21 cellular contexts compared by ENCODE assay signal in genomic region chr12:132872073-132872855, GRCh38. TPM values are rescaled to one million over a fixed set of nuclear protein-coding genes. Genes with fewer than 3 reads are reported as not detected.
A peak's percentile ranks its signal among the peaks of the same experiment; 100 is the strongest.
DNase-seq lines count a peak whose midpoint lies in the region; ATAC-seq, FAIRE-seq and TF ChIP-seq lines count a peak whose summit lies in the region.
"Had no signal": no experiment of that assay in that cellular context is flagged by ENCODE, and none has a peak within 500 bp of the region (broad histone marks: within the 10 kb centered on the region; RNA-seq: fewer than 3 reads in every experiment).

No MANE protein-coding gene starts in this region.

- no peak overlapping the region for H3K4me3 ChIP-seq in A549
- H3K4me3 ChIP-seq in CD8-positive, alpha-beta T cell (ENCODE audit: low read depth, low read length), result no peak overlapping the region
- no peak overlapping the region for H3K4me3 ChIP-seq in naive thymus-derived CD4-positive, alpha-beta T cell (ENCODE audit: low read length)
- H3K4me3 ChIP-seq: left lung, SK-N-MC, testis had no signal

- TF ChIP-seq EP300 in A549 (IDR thresholded peaks at IDR 0.05), result no peak

- FAIRE-seq in A549 (lab: Jason Lieb, UNC), result no peak
- FAIRE-seq: RCC 7860 had no signal

- peaks cover 11% of the 10 kb centered on the region; the same call in 2 of the 3 replicates for H3K9me3 ChIP-seq in A549
- no peaks in the 10 kb centered on the region for H3K9me3 ChIP-seq in CD8-positive, alpha-beta T cell (ENCODE audit: low read length)
- no peaks in the 10 kb centered on the region for H3K9me3 ChIP-seq in naive thymus-derived CD4-positive, alpha-beta T cell (ENCODE audit: control insufficient read depth in 2 of 3, low read length in 3 of 3)
- H3K9me3 ChIP-seq: Caco-2, left lung, spleen, testis had no signal

- peak; percentile 28 to 30; a peak in 3 of 6 replicates for ATAC-seq in A549
- peak; percentile 55 for ATAC-seq in CD8-positive, alpha-beta T cell
- ATAC-seq in naive thymus-derived CD4-positive, alpha-beta T cell, result peak; percentile 14
- ATAC-seq in HG03442 (IDR thresholded peaks at IDR 0.05; ENCODE audit: unreplicated experiment), result no peak
- ATAC-seq: left lung had no signal

- H3K36me3 Mint-ChIP-seq in CD8-positive, alpha-beta T cell, result peaks cover 66% of the 10 kb centered on the region
- H3K36me3 Mint-ChIP-seq in activated T-helper 2 cell treated with anti-CD3 and anti-CD28 coated beads, Interferon-gamma antibody, Interleukin-2, Interleukin-4, amounts not matched to agents 10 μg/mL and 5 μg/mL and 100 μg/mL, durations not matched to agents 14 hours and 24 hours and 36 hours (ENCODE audit: low read depth), result peaks cover 53% of the 10 kb centered on the region
- H3K36me3 Mint-ChIP-seq in naive thymus-derived CD4-positive, alpha-beta T cell, result peaks cover 3 to 45% (median 32%) of the 10 kb centered on the region in 5 donors

- no peaks in the 10 kb centered on the region for H3K9me3 Mint-ChIP-seq in CD8-positive, alpha-beta T cell
- no peaks in the 10 kb centered on the region for H3K9me3 Mint-ChIP-seq in activated T-helper 2 cell treated with anti-CD3 and anti-CD28 coated beads, Interferon-gamma antibody, Interleukin-2, Interleukin-4, amounts not matched to agents 10 μg/mL and 5 μg/mL and 100 μg/mL, durations not matched to agents 14 hours and 24 hours and 36 hours
- H3K9me3 Mint-ChIP-seq in naive thymus-derived CD4-positive, alpha-beta T cell, result no peaks in the 10 kb centered on the region

- TF ChIP-seq POLR2A in A549 (IDR thresholded peaks at IDR 0.05; ENCODE audit: low read length), result no peak

- POLR2A ChIA-PET in A549 (lab: Yijun Ruan, JAX), result no interaction called here
- POLR2A ChIA-PET in CD8-positive, alpha-beta T cell (lab: Charles Lee), result interaction anchor here (1.2 to 2.3 kb wide), 5 partner anchors 15 to 110 kb away, joined by 3 to 16 read pairs (median 7); partner anchors contain the start of genes CHFR and GOLGA3
- POLR2A ChIA-PET in naive thymus-derived CD4-positive, alpha-beta T cell (lab: Charles Lee), result interaction anchor here (1.2 to 2.9 kb wide), 5 partner anchors 11 to 43 kb away, joined by 3 to 25 read pairs (median 4); partner anchors contain the start of genes CHFR and GOLGA3

- H3K27me3 ChIP-seq in CD8-positive, alpha-beta T cell (ENCODE audit: insufficient read depth, low read length), result no peaks in the 10 kb centered on the region
- no peaks in the 10 kb centered on the region for H3K27me3 ChIP-seq in naive thymus-derived CD4-positive, alpha-beta T cell (ENCODE audit: control insufficient read depth in 2 of 2, insufficient read depth in 2 of 2, low read length in 2 of 2)
- H3K27me3 ChIP-seq: left lung, neutrophil, spleen, testis had no signal

- 92% methylated on average over 21 of the region's 21 CpGs for WGBS in A549 (ENCODE audit: missing lambda C conversion rate)

- H3K4me3 Mint-ChIP-seq in CD8-positive, alpha-beta T cell, result peak overlapping the region; percentile 75
- no peak overlapping the region for H3K4me3 Mint-ChIP-seq in activated T-helper 2 cell treated with anti-CD3 and anti-CD28 coated beads, Interferon-gamma antibody, Interleukin-2, Interleukin-4, amounts not matched to agents 10 μg/mL and 5 μg/mL and 100 μg/mL, durations not matched to agents 14 hours and 24 hours and 36 hours (ENCODE audit: low read depth)
- peak overlapping the region in 9 of 10 donors; percentile 45 to 81 (median 74) for H3K4me3 Mint-ChIP-seq in naive thymus-derived CD4-positive, alpha-beta T cell

- H3K27ac ChIP-seq in A549, result no peak overlapping the region
- peak overlapping the region; percentile 36 for H3K27ac ChIP-seq in CD8-positive, alpha-beta T cell (ENCODE audit: low read depth, low read length)
- peak overlapping the region; percentile 62 for H3K27ac ChIP-seq in naive thymus-derived CD4-positive, alpha-beta T cell (ENCODE audit: low read depth, low read length)
- H3K27ac ChIP-seq: left lung, neutrophil, SK-N-MC, testis had no signal

- peak overlapping the region; percentile 94 for H3K27ac Mint-ChIP-seq in CD8-positive, alpha-beta T cell
- H3K27ac Mint-ChIP-seq in activated T-helper 2 cell treated with anti-CD3 and anti-CD28 coated beads, Interferon-gamma antibody, Interleukin-2, Interleukin-4, amounts not matched to agents 10 μg/mL and 5 μg/mL and 100 μg/mL, durations not matched to agents 14 hours and 24 hours and 36 hours, result peak overlapping the region; percentile 50
- H3K27ac Mint-ChIP-seq in naive thymus-derived CD4-positive, alpha-beta T cell, result peak overlapping the region; percentile 81 to 96 (median 89)

- intact Hi-C loops in CD8-positive, alpha-beta T cell (cut with DNase I, micrococcal nuclease), result loop anchor here (2.0 to 5.0 kb wide), 2 partner anchors 15 to 35 kb away; partner anchors contain the start of gene CHFR (in 1 of the 2)
- intact Hi-C loops in activated T-helper 2 cell treated with anti-CD3 and anti-CD28 coated beads, Interferon-gamma antibody, Interleukin-2, Interleukin-4, amounts not matched to agents 10 μg/mL and 5 μg/mL and 100 μg/mL, durations not matched to agents 14 hours and 24 hours and 36 hours (cut with micrococcal nuclease), result no loop called here
- intact Hi-C loops in naive thymus-derived CD4-positive, alpha-beta T cell (cut with micrococcal nuclease), result loop anchor here (2.0 kb wide), 1 partner anchor 15 kb away; the partner anchor contains the start of gene CHFR (in 2 of the 2)

- H3K4me1 ChIP-seq in A549, result no peaks in the 10 kb centered on the region
- H3K4me1 ChIP-seq in CD8-positive, alpha-beta T cell (ENCODE audit: insufficient read depth, low read length), result peaks cover 28% of the 10 kb centered on the region
- peaks cover 4 to 28% of the 10 kb centered on the region in 2 donors for H3K4me1 ChIP-seq in naive thymus-derived CD4-positive, alpha-beta T cell (ENCODE audit: control insufficient read depth in 2 of 2, insufficient read depth in 2 of 2, low read length in 2 of 2)
- H3K4me1 ChIP-seq: Caco-2, left lung, spleen, testis had no signal

- H3K4me1 Mint-ChIP-seq in CD8-positive, alpha-beta T cell (ENCODE audit: low read depth), result peaks cover 32% of the 10 kb centered on the region
- peaks cover 18% of the 10 kb centered on the region for H3K4me1 Mint-ChIP-seq in activated T-helper 2 cell treated with anti-CD3 and anti-CD28 coated beads, Interferon-gamma antibody, Interleukin-2, Interleukin-4, amounts not matched to agents 10 μg/mL and 5 μg/mL and 100 μg/mL, durations not matched to agents 14 hours and 24 hours and 36 hours (ENCODE audit: low read depth)
- H3K4me1 Mint-ChIP-seq in naive thymus-derived CD4-positive, alpha-beta T cell, result peaks cover 12 to 42% (median 32%) of the 10 kb centered on the region in 7 donors

- no peak overlapping the region for H3K4me2 ChIP-seq in A549

- CTCF ChIA-PET in A549 (lab: Yijun Ruan, JAX), result interaction anchor here (1.1 to 1.3 kb wide), 2 partner anchors 11 to 62 kb away, joined by 3 to 4 read pairs; no protein-coding TSS in a partner anchor
- CTCF ChIA-PET in CD8-positive, alpha-beta T cell (lab: Charles Lee), result interaction anchor here (0.6 to 2.6 kb wide), 6 partner anchors 11 to 104 kb away, joined by 3 to 7 read pairs (median 4); no protein-coding TSS in a partner anchor
- CTCF ChIA-PET in naive thymus-derived CD4-positive, alpha-beta T cell (lab: Charles Lee), result interaction anchor here (0.5 to 1.7 kb wide), 3 partner anchors 30 to 101 kb away, joined by 4 to 6 read pairs (median 4); no protein-coding TSS in a partner anchor

- no peak for TF ChIP-seq CTCF in A549 (IDR thresholded peaks at IDR 0.05)
- no peak for TF ChIP-seq CTCF in CD8-positive, alpha-beta T cell (IDR thresholded peaks at IDR 0.05)

- peaks cover 21% of the 10 kb centered on the region for H3K36me3 ChIP-seq in CD8-positive, alpha-beta T cell (ENCODE audit: insufficient read depth, low read length)
- H3K36me3 ChIP-seq in naive thymus-derived CD4-positive, alpha-beta T cell (ENCODE audit: control insufficient read depth in 2 of 3, insufficient read depth in 3 of 3, low read length in 3 of 3), result peaks cover 0 to 65% (median 20%) of the 10 kb centered on the region in 3 experiments

- H3K27me3 Mint-ChIP-seq in CD8-positive, alpha-beta T cell (ENCODE audit: low read depth), result no peaks in the 10 kb centered on the region
- no peaks in the 10 kb centered on the region for H3K27me3 Mint-ChIP-seq in activated T-helper 2 cell treated with anti-CD3 and anti-CD28 coated beads, Interferon-gamma antibody, Interleukin-2, Interleukin-4, amounts not matched to agents 10 μg/mL and 5 μg/mL and 100 μg/mL, durations not matched to agents 14 hours and 24 hours and 36 hours (ENCODE audit: low read depth)
- no peaks in the 10 kb centered on the region for H3K27me3 Mint-ChIP-seq in naive thymus-derived CD4-positive, alpha-beta T cell

- TF ChIP-seq RAD21 in A549 (conservative IDR thresholded peaks at IDR 0.05 in 1 of 2, IDR thresholded peaks at IDR 0.05 in 1 of 2), result no peak

- no peak for DNase-seq in A549 (ENCODE audit: low read depth in 1 of 2, low spot score in 1 of 2)
- DNase-seq in CD8-positive, alpha-beta T cell, result no peak
- no peak for DNase-seq in activated T-helper 2 cell treated with anti-CD3 and anti-CD28 coated beads, Interferon-gamma antibody, Interleukin-2, Interleukin-4, amounts not matched to agents 10 μg/mL and 5 μg/mL and 100 μg/mL, durations not matched to agents 14 hours and 24 hours and 36 hours (ENCODE audit: low spot score)
- peak in 3 of 9 donors; percentile 16 to 27 (median 23) for DNase-seq in naive thymus-derived CD4-positive, alpha-beta T cell
- DNase-seq in HUDEP-2 (lab: John Stamatoyannopoulos, UW; ENCODE audit: unreplicated experiment in 76 of 76), result no peak
- no peak for DNase-seq in NCI-H1105 treated with DMSO at 0.1 percent for 48 hours (lab: John Stamatoyannopoulos, UW)
- DNase-seq: aorta; Caco-2; effector CD8-positive, alpha-beta T cell; glutamatergic neuron; Karpas-422; left lung; NCI-H2081 treated with DMSO at 0.1 percent for 48 hours; retina; spleen; stimulated activated CD4-positive, alpha-beta T cell treated with anti-CD3 and anti-CD28 coated beads, Interleukin-4, amount 100 ng/mL, for 4 hours; testis had no signal

RNA-seq across cellular contexts. Expression of gene CHFR, which starts 15.1 kb away (rescaled TPM):
- polyA plus RNA-seq in A549 (2011; rRNA removed), result 38.8 and 41.0 TPM in 2 replicates
- polyA plus RNA-seq in A549 (2012; cell fraction: cytosol; rRNA removed), result 29.8 and 32.7 TPM in 2 replicates
- 85.6 and 125 TPM in 2 replicates for polyA plus RNA-seq in A549 (2012; cell fraction: nucleus; rRNA removed)
- polyA plus RNA-seq in A549 (2017; fragmentation: RNase III; extraction: RNeasy Plus Mini Kit Qiagen cat#74134 plus additional on column Dnase treatment), result 19.2 to 21.2 TPM (median 20.9 TPM) in 3 replicates
- polyA minus RNA-seq in A549 (2011; rRNA and poly(A)+ RNA removed), result 80.6 and 90.7 TPM in 2 replicates
- 10 to 100 TPM; 70.6 to 81.1 TPM for total RNA-seq in CD8-positive, alpha-beta T cell
- total RNA-seq in activated T-helper 2 cell treated with anti-CD3 and anti-CD28 coated beads, Interferon-gamma antibody, Interleukin-2, Interleukin-4, amounts not matched to agents 10 μg/mL and 5 μg/mL and 100 μg/mL, durations not matched to agents 14 hours and 24 hours and 36 hours, result 55.0 and 59.9 TPM in 2 replicates
- 10 to 100 TPM; 66.7 to 97.8 (median 81.7) TPM for total RNA-seq in naive thymus-derived CD4-positive, alpha-beta T cell
- polyA plus RNA-seq in naive thymus-derived CD4-positive, alpha-beta T cell, result 10 to 100 TPM; 25.2 to 44.4 TPM

RNA-seq across cellular contexts. Expression of gene GOLGA3, which starts 43.6 kb away (rescaled TPM):
- 25.5 and 32.0 TPM in 2 replicates for polyA plus RNA-seq in A549 (2011; rRNA removed)
- 22.2 and 26.9 TPM in 2 replicates for polyA plus RNA-seq in A549 (2012; cell fraction: cytosol; rRNA removed)
- polyA plus RNA-seq in A549 (2012; cell fraction: nucleus; rRNA removed), result 47.3 and 49.3 TPM in 2 replicates
- 22.1 to 23.7 TPM (median 23.0 TPM) in 3 replicates for polyA plus RNA-seq in A549 (2017; fragmentation: RNase III; extraction: RNeasy Plus Mini Kit Qiagen cat#74134 plus additional on column Dnase treatment)
- 54.2 and 55.9 TPM in 2 replicates for polyA minus RNA-seq in A549 (2011; rRNA and poly(A)+ RNA removed)
- 10 to 100 TPM; 31.7 to 33.8 TPM for total RNA-seq in CD8-positive, alpha-beta T cell
- 64.5 and 66.2 TPM in 2 replicates for total RNA-seq in activated T-helper 2 cell treated with anti-CD3 and anti-CD28 coated beads, Interferon-gamma antibody, Interleukin-2, Interleukin-4, amounts not matched to agents 10 μg/mL and 5 μg/mL and 100 μg/mL, durations not matched to agents 14 hours and 24 hours and 36 hours
- 10 to 100 TPM; 46.3 to 65.7 (median 63.6) TPM for total RNA-seq in naive thymus-derived CD4-positive, alpha-beta T cell
- 10 to 100 TPM; 11.7 to 16.6 TPM for polyA plus RNA-seq in naive thymus-derived CD4-positive, alpha-beta T cell

Comparison
In these comparisons a context has a peak if more than half of its experiments do, and no peak if none do; other contexts are left out.
1. H3K27ac ChIP-seq: peak in CD8-positive, alpha-beta T cell (single experiment) and naive thymus-derived CD4-positive, alpha-beta T cell (single experiment); none in A549 (0 of 2).
2. Peak in every context shown above with its lines, with median percentiles within 50 percentile points of each other: H3K27ac Mint-ChIP-seq.